Comparison of ENCODE assay signal across 14 cellular contexts in genomic region chr7:157149317-157149716, GRCh38.
"Had no signal": no experiment of that assay in that cellular context is flagged by ENCODE, and none has a peak within 500 bp of the region (broad histone marks: within the 10 kb centered on the region; RNA-seq: fewer than 3 reads in every experiment).

No MANE protein-coding gene starts in this region.

- H3K9me3 Mint-ChIP-seq: naive thymus-derived CD8-positive, alpha-beta T cell; type B pancreatic cell had no signal

- H3K27me3 Mint-ChIP-seq: naive thymus-derived CD8-positive, alpha-beta T cell; type B pancreatic cell had no signal

- H3K4me2 ChIP-seq: smooth muscle cell had no signal

- ATAC-seq: esophagus mucosa; heart right ventricle; mucosa of descending colon; naive thymus-derived CD8-positive, alpha-beta T cell had no signal

- H3K36me3 ChIP-seq: neutrophil, right atrium auricular region had no signal

- H3K27ac ChIP-seq: heart right ventricle, neutrophil, right atrium auricular region had no signal

- H3K4me3 ChIP-seq: heart right ventricle, mucosa of descending colon, right atrium auricular region, smooth muscle cell had no signal

- H3K27ac Mint-ChIP-seq: type B pancreatic cell had no signal

- H3K27me3 ChIP-seq: heart right ventricle, neutrophil, right atrium auricular region had no signal

- H3K9me3 ChIP-seq: mucosa of descending colon, neutrophil, right atrium auricular region had no signal

- DNase-seq: cortex of kidney; effector memory CD4-positive, alpha-beta T cell; heart right ventricle; hypothalamus; kidney glomerular epithelial cell; mucosa of descending colon; naive thymus-derived CD8-positive, alpha-beta T cell; stimulated activated CD4-positive, alpha-beta T cell treated with anti-CD3 and anti-CD28 coated beads, Interleukin-2, amount 100 ng/mL, for 48 hours; stimulated activated naive CD4-positive, alpha-beta T cell treated with Interleukin-2 at 50 U/mL for 16 hours had no signal

- H3K4me3 Mint-ChIP-seq: type B pancreatic cell had no signal
